ENCODE assay signal across 8 cellular contexts in genomic region chr6:142935553-142936517, GRCh38. TPM values are rescaled to one million over a fixed set of nuclear protein-coding genes. Genes with fewer than 3 reads are reported as not detected.
DNase-seq lines count a peak whose midpoint lies in the region; ATAC-seq and TF ChIP-seq lines count a peak whose summit lies in the region.

No MANE protein-coding gene starts in this region.

- DNase-seq in activated naive CD4-positive, alpha-beta T cell treated with anti-CD3 and anti-CD28 coated beads for 36 hours = peak; percentile 45
- no peak for DNase-seq in activated naive CD4-positive, alpha-beta T cell treated with anti-CD3 and anti-CD28 coated beads, Interleukin-2, amount 50 U/mL, for 16 hours
- peak; percentile 44 for DNase-seq in activated CD8-positive, alpha-beta T cell treated with anti-CD3 and anti-CD28 coated beads, Interleukin-2, amount 10 ng/mL, durations not matched to agents 7 days and 5 days
- peak; percentile 20 to 27 for DNase-seq in thyroid gland
- no peak for DNase-seq in GM23248
- DNase-seq in LoVo (ENCODE audit: low spot score) = no peak
- DNase-seq in Right ventricle myocardium superior = no peak

- H3K36me3 Mint-ChIP-seq in activated naive CD4-positive, alpha-beta T cell treated with anti-CD3 and anti-CD28 coated beads for 36 hours (ENCODE audit: low read depth) = peaks cover 23% of the 10 kb centered on the region
- H3K36me3 Mint-ChIP-seq in activated CD8-positive, alpha-beta T cell treated with anti-CD3 and anti-CD28 coated beads, Interleukin-2, amount 10 ng/mL, durations not matched to agents 7 days and 5 days (ENCODE audit: low read depth) = peaks cover 35% of the 10 kb centered on the region

- peaks cover 1% of the 10 kb centered on the region for H3K9me3 Mint-ChIP-seq in activated naive CD4-positive, alpha-beta T cell treated with anti-CD3 and anti-CD28 coated beads for 36 hours
- H3K9me3 Mint-ChIP-seq in activated CD8-positive, alpha-beta T cell treated with anti-CD3 and anti-CD28 coated beads, Interleukin-2, amount 10 ng/mL, durations not matched to agents 7 days and 5 days (ENCODE audit: insufficient read depth) = peaks cover 5% of the 10 kb centered on the region

- H3K4me3 ChIP-seq in thyroid gland (replicated peaks in 1 of 3) (no peak overlapping the region), GM23248 (no peak overlapping the region)

- in situ Hi-C loops in GM23248 (cut with MboI) = no loop called here

- H3K9ac ChIP-seq in GM23248 = no peak overlapping the region

- no peak for TF ChIP-seq CTCF in thyroid gland (IDR thresholded peaks at IDR 0.05)

- WGBS in thyroid gland, 2 donors = 92 to 93% methylated on average over 21 of the region's 21 CpGs
- 95 to 96% methylated on average over 21 of the region's 21 CpGs for WGBS in GM23248 (ENCODE audit: low coverage in 1 of 2, low lambda C conversion rate in 2 of 2, missing lambda C conversion rate in 2 of 2), 2 experiments

- H3K4me1 ChIP-seq in thyroid gland = peaks cover 9 to 11% of the 10 kb centered on the region in 2 donors
- peaks cover 51% of the 10 kb centered on the region for H3K4me1 ChIP-seq in GM23248 (ENCODE audit: insufficient read depth)

- H3K4me2 ChIP-seq in GM23248 (ENCODE audit: unreplicated experiment) = no peak overlapping the region

- intact Hi-C loops in activated naive CD4-positive, alpha-beta T cell treated with anti-CD3 and anti-CD28 coated beads for 36 hours (cut with micrococcal nuclease) = no loop called here
- intact Hi-C loops in thyroid gland (cut with DNase I) (loop anchor here (10.0 kb wide), 1 partner anchor 51 kb away; no protein-coding TSS in a partner anchor), Right ventricle myocardium superior (cut with DNase I) (no loop called here)

- H3K27ac ChIP-seq in thyroid gland (no peak overlapping the region), GM23248 (no peak overlapping the region)

- no peaks in the 10 kb centered on the region for H3K9me3 ChIP-seq in thyroid gland
- no peaks in the 10 kb centered on the region for H3K9me3 ChIP-seq in GM23248 (ENCODE audit: low read depth)

- H3K4me3 Mint-ChIP-seq in activated naive CD4-positive, alpha-beta T cell treated with anti-CD3 and anti-CD28 coated beads for 36 hours = peak overlapping the region; percentile 75
- peak overlapping the region; percentile 79 for H3K4me3 Mint-ChIP-seq in activated CD8-positive, alpha-beta T cell treated with anti-CD3 and anti-CD28 coated beads, Interleukin-2, amount 10 ng/mL, durations not matched to agents 7 days and 5 days

- CTCF ChIA-PET in activated naive CD4-positive, alpha-beta T cell treated with anti-CD3 and anti-CD28 coated beads for 36 hours (lab: Charles Lee) = no interaction called here
- CTCF ChIA-PET in activated CD8-positive, alpha-beta T cell treated with anti-CD3 and anti-CD28 coated beads, Interleukin-2, amount 10 ng/mL, durations not matched to agents 7 days and 5 days (lab: Charles Lee) = interaction anchor here (0.9 to 1.2 kb wide), 6 partner anchors 7 to 370 kb away, joined by 3 to 5 read pairs (median 3); no protein-coding TSS in a partner anchor

- no peaks in the 10 kb centered on the region for H3K27me3 Mint-ChIP-seq in activated naive CD4-positive, alpha-beta T cell treated with anti-CD3 and anti-CD28 coated beads for 36 hours (ENCODE audit: low read depth)
- H3K27me3 Mint-ChIP-seq in activated CD8-positive, alpha-beta T cell treated with anti-CD3 and anti-CD28 coated beads, Interleukin-2, amount 10 ng/mL, durations not matched to agents 7 days and 5 days (ENCODE audit: low read depth) = no peaks in the 10 kb centered on the region

- peaks cover 85% of the 10 kb centered on the region for H3K4me1 Mint-ChIP-seq in activated naive CD4-positive, alpha-beta T cell treated with anti-CD3 and anti-CD28 coated beads for 36 hours (ENCODE audit: low read depth)
- H3K4me1 Mint-ChIP-seq in activated CD8-positive, alpha-beta T cell treated with anti-CD3 and anti-CD28 coated beads, Interleukin-2, amount 10 ng/mL, durations not matched to agents 7 days and 5 days (ENCODE audit: low read depth) = peaks cover 81% of the 10 kb centered on the region

- ATAC-seq in HG03064 (IDR thresholded peaks at IDR 0.05; ENCODE audit: low read depth, unreplicated experiment) = peak; percentile 65
- ATAC-seq in activated CD8-positive, alpha-beta T cell treated with anti-CD3 and anti-CD28 coated beads, Interleukin-2, amount 10 ng/mL, durations not matched to agents 7 days and 5 days = peak; percentile 57
- no peak for ATAC-seq in Right ventricle myocardium superior (ENCODE audit: poor library complexity)

- H3K79me2 ChIP-seq in GM23248 (ENCODE audit: insufficient read depth) = peaks cover 100% of the 10 kb centered on the region

- TF ChIP-seq POLR2A in thyroid gland (IDR thresholded peaks at IDR 0.05) = no peak

- no peak overlapping the region for H2AFZ ChIP-seq in GM23248

- H3K27me3 ChIP-seq in thyroid gland = no peaks in the 10 kb centered on the region
- H3K27me3 ChIP-seq in GM23248 (replicated peaks; ENCODE audit: insufficient read depth) = no peaks in the 10 kb centered on the region

- H4K20me1 ChIP-seq in GM23248 (ENCODE audit: insufficient read depth) = peaks cover 5% of the 10 kb centered on the region; the same call in 1 of the 2 replicates

- peaks cover 17% of the 10 kb centered on the region; the same call in 1 of the 2 replicates for H3F3A ChIP-seq in GM23248 (ENCODE audit: insufficient read depth)

- H3K36me3 ChIP-seq in thyroid gland = no peaks in the 10 kb centered on the region
- no peaks in the 10 kb centered on the region for H3K36me3 ChIP-seq in GM23248 (ENCODE audit: low read depth)

- peak overlapping the region; percentile 92 for H3K27ac Mint-ChIP-seq in activated naive CD4-positive, alpha-beta T cell treated with anti-CD3 and anti-CD28 coated beads for 36 hours
- peak overlapping the region; percentile 90 for H3K27ac Mint-ChIP-seq in activated CD8-positive, alpha-beta T cell treated with anti-CD3 and anti-CD28 coated beads, Interleukin-2, amount 10 ng/mL, durations not matched to agents 7 days and 5 days

- POLR2A ChIA-PET in activated CD8-positive, alpha-beta T cell treated with anti-CD3 and anti-CD28 coated beads, Interleukin-2, amount 10 ng/mL, durations not matched to agents 7 days and 5 days (lab: Charles Lee) = interaction anchor here (0.6 to 6.2 kb wide), 7 partner anchors 8 to 132 kb away, joined by 3 to 63 read pairs (median 6); partner anchors contain the start of gene HIVEP2

- no peaks in the 10 kb centered on the region for H3K9me2 ChIP-seq in GM23248 (ENCODE audit: insufficient read depth)

RNA-seq across cellular contexts. Expression of gene HIVEP2, which starts 9.1 kb away (rescaled TPM):
- total RNA-seq in activated naive CD4-positive, alpha-beta T cell treated with anti-CD3 and anti-CD28 coated beads for 36 hours = 10 to 100 TPM; 22.0 to 24.1 TPM
- total RNA-seq in activated CD8-positive, alpha-beta T cell treated with anti-CD3 and anti-CD28 coated beads, Interleukin-2, amount 10 ng/mL, durations not matched to agents 7 days and 5 days = 10 to 100 TPM; 22.8 to 23.1 TPM
- 10 to 100 TPM; 23.3 to 41.8 (median 26.4) TPM for total RNA-seq in thyroid gland
- 15.0 and 21.0 TPM in 2 replicates for total RNA-seq in GM23248 (2014; rRNA removed; shearing (Covaris generic))
- polyA plus RNA-seq in GM23248 (2016; fragmentation: Nextera tagmentation; extraction: Ambion mirVana) = 6.8 and 8.3 TPM in 2 replicates
- total RNA-seq in Right ventricle myocardium superior = 12.8 TPM

Comparison
In these comparisons a context has a peak if more than half of its experiments do, and no peak if none do; other contexts are left out.
1. DNase-seq: peak in activated naive CD4-positive, alpha-beta T cell treated with anti-CD3 and anti-CD28 coated beads for 36 hours (single experiment), activated CD8-positive, alpha-beta T cell treated with anti-CD3 and anti-CD28 coated beads, Interleukin-2, amount 10 ng/mL, durations not matched to agents 7 days and 5 days (single experiment) and thyroid gland (2 of 2); none in activated naive CD4-positive, alpha-beta T cell treated with anti-CD3 and anti-CD28 coated beads, Interleukin-2, amount 50 U/mL, for 16 hours (single experiment), GM23248 (single experiment), LoVo (single experiment) and Right ventricle myocardium superior (single experiment).